Comparison of ENCODE assay signal across 1 cellular context in the genomic region with DNA sequence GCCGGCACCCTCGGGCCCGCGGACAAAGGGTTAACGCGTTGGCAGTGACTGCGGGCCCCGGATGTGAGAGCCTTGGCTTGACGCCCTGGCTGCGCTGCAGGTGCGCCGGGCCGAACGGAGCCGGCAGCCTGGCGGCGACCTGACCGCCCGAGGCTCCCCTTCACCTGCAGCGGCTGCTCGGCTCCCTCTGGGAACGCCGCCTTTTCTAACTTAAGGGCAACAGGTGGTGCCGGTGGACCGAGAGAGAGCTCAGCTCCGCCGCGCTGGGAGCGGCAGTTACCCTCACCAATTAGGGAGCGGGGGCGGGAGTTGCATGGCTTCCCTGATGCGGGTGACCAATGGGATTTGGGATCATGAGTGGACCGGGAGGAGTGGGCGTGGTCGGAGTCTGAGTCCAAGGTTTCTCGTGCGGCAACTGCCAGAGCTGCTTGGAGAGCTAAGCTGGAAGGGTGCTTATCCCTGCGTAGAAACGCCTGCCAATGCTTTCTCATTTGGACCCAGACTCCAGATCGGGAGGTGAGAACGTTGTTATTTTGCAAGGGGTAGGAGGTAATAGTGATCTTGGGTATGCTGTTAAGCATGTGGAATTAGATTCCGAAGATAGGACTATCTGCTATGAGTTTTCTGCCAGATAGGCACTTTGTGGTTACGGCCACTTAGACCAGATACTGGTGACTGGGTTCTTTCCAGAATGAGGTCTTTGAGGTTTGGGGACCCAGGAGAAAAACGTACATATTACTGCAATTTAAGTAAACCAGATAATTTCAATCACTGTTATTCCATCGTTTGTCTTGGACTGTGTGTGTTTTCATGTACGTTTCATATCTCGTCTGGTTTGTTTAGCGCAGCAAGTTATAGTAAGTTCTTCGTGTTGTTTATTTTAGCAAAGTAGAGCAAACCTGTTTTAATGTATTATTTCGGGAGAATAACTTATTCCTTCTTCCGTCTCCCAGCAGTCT.
TF ChIP-seq lines count a peak whose summit lies in the region.

A gene with protein sequence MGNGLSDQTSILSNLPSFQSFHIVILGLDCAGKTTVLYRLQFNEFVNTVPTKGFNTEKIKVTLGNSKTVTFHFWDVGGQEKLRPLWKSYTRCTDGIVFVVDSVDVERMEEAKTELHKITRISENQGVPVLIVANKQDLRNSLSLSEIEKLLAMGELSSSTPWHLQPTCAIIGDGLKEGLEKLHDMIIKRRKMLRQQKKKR (plus strand): TSS at position 421 of the 959 bp plus-strand sequence. CDS start 622 bp downstream, outside the sequence.

TF ChIP-seq in HepG2, 621 proteins besides CTCF, POLR2A, EP300 and RAD21 (continued from another document and continues in another):
- peak; percentile 53; the same call in 1 of the 2 replicates for TF ChIP-seq MXD3 (CRISPR knock-in tag; IDR thresholded peaks at IDR 0.05)
- TF ChIP-seq, protein P1, sequence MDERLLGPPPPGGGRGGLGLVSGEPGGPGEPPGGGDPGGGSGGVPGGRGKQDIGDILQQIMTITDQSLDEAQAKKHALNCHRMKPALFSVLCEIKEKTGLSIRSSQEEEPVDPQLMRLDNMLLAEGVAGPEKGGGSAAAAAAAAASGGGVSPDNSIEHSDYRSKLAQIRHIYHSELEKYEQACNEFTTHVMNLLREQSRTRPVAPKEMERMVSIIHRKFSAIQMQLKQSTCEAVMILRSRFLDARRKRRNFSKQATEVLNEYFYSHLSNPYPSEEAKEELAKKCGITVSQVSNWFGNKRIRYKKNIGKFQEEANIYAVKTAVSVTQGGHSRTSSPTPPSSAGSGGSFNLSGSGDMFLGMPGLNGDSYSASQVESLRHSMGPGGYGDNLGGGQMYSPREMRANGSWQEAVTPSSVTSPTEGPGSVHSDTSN (CRISPR knock-in tag; IDR thresholded peaks at IDR 0.05) = peak; percentile 96
- no peak for TF ChIP-seq ZFP36 (IDR thresholded peaks at IDR 0.05; ENCODE audit: borderline replicate concordance, low read depth, low read length, partially characterized antibody)
- TF ChIP-seq ARNT (IDR thresholded peaks at IDR 0.05) = no peak
- TF ChIP-seq ZNF274 (CRISPR knock-in tag; IDR thresholded peaks at IDR 0.05) = peak; percentile 65
- no peak for TF ChIP-seq HNRNPH1 (optimal IDR thresholded peaks at IDR 0.05; ENCODE audit: low read depth, low read length)
- TF ChIP-seq, protein P2, sequence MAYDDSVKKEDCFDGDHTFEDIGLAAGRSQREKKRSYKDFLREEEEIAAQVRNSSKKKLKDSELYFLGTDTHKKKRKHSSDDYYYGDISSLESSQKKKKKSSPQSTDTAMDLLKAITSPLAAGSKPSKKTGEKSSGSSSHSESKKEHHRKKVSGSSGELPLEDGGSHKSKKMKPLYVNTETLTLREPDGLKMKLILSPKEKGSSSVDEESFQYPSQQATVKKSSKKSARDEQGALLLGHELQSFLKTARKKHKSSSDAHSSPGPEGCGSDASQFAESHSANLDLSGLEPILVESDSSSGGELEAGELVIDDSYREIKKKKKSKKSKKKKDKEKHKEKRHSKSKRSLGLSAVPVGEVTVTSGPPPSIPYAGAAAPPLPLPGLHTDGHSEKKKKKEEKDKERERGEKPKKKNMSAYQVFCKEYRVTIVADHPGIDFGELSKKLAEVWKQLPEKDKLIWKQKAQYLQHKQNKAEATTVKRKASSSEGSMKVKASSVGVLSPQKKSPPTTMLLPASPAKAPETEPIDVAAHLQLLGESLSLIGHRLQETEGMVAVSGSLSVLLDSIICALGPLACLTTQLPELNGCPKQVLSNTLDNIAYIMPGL (CRISPR knock-in tag; IDR thresholded peaks at IDR 0.05; ENCODE audit: borderline replicate concordance in 1 of 2, low read depth in 1 of 2) = peak; percentile 89 to 92
- TF ChIP-seq, protein P3, sequence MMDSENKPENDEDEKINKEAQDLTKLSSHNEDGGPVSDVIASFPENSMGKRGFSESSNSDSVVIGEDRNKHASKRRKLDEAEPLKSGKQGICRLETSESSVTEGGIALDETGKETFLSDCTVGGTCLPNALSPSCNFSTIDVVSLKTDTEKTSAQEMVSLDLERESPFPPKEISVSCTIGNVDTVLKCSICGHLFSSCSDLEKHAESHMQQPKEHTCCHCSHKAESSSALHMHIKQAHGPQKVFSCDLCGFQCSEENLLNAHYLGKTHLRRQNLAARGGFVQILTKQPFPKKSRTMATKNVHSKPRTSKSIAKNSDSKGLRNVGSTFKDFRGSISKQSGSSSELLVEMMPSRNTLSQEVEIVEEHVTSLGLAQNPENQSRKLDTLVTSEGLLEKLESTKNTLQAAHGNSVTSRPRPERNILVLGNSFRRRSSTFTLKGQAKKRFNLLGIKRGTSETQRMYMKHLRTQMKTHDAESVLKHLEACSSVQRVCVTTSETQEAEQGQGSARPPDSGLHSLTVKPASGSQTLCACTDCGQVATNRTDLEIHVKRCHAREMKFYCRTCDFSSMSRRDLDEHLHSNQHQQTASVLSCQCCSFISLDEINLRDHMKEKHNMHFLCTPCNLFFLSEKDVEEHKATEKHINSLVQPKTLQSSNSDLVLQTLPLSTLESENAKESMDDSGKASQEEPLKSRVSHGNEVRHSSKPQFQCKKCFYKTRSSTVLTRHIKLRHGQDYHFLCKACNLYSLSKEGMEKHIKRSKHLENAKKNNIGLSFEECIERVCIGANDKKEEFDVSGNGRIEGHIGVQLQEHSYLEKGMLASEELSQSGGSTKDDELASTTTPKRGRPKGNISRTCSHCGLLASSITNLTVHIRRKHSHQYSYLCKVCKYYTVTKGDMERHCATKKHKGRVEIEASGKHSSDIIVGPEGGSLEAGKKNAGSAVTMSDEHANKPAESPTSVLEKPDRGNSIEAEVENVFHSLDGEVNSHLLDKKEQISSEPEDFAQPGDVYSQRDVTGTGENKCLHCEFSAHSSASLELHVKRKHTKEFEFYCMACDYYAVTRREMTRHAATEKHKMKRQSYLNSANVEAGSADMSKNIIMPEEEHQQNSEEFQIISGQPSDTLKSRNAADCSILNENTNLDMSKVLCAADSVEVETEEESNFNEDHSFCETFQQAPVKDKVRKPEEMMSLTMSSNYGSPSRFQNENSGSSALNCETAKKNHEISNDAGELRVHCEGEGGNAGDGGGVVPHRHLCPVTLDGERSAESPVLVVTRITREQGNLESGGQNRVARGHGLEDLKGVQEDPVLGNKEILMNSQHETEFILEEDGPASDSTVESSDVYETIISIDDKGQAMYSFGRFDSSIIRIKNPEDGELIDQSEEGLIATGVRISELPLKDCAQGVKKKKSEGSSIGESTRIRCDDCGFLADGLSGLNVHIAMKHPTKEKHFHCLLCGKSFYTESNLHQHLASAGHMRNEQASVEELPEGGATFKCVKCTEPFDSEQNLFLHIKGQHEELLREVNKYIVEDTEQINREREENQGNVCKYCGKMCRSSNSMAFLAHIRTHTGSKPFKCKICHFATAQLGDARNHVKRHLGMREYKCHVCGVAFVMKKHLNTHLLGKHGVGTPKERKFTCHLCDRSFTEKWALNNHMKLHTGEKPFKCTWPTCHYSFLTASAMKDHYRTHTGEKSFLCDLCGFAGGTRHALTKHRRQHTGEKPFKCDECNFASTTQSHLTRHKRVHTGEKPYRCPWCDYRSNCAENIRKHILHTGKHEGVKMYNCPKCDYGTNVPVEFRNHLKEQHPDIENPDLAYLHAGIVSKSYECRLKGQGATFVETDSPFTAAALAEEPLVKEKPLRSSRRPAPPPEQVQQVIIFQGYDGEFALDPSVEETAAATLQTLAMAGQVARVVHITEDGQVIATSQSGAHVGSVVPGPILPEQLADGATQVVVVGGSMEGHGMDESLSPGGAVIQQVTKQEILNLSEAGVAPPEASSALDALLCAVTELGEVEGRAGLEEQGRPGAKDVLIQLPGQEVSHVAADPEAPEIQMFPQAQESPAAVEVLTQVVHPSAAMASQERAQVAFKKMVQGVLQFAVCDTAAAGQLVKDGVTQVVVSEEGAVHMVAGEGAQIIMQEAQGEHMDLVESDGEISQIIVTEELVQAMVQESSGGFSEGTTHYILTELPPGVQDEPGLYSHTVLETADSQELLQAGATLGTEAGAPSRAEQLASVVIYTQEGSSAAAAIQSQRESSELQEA (CRISPR knock-in tag; IDR thresholded peaks at IDR 0.05; ENCODE audit: not compliant biosample characterization) = no peak
- TF ChIP-seq ZNF180 (CRISPR knock-in tag; IDR thresholded peaks at IDR 0.05; ENCODE audit: borderline replicate concordance, low read depth) = no peak
- no peak for TF ChIP-seq TRIM24 (CRISPR knock-in tag; IDR thresholded peaks at IDR 0.05)
- no peak for TF ChIP-seq FOXM1 (CRISPR knock-in tag; IDR thresholded peaks at IDR 0.05)
- TF ChIP-seq, protein P4, sequence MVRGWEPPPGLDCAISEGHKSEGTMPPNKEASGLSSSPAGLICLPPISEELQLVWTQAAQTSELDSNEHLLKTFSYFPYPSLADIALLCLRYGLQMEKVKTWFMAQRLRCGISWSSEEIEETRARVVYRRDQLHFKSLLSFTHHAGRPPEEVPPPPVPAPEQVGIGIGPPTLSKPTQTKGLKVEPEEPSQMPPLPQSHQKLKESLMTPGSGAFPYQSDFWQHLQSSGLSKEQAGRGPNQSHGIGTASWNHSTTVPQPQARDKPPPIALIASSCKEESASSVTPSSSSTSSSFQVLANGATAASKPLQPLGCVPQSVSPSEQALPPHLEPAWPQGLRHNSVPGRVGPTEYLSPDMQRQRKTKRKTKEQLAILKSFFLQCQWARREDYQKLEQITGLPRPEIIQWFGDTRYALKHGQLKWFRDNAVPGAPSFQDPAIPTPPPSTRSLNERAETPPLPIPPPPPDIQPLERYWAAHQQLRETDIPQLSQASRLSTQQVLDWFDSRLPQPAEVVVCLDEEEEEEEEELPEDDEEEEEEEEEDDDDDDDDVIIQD (CRISPR knock-in tag; IDR thresholded peaks at IDR 0.05; ENCODE audit: low read depth) = peak; percentile 87; the same call in 1 of the 2 replicates
- peak; percentile 43; the same call in 1 of the 2 replicates for TF ChIP-seq ZNF383 (CRISPR knock-in tag; IDR thresholded peaks at IDR 0.05; ENCODE audit: borderline replicate concordance)
- peak; percentile 38; the same call in 1 of the 2 replicates for TF ChIP-seq ZBTB25 (CRISPR knock-in tag; IDR thresholded peaks at IDR 0.05)
- no peak for TF ChIP-seq MAZ (IDR thresholded peaks at IDR 0.05; ENCODE audit: borderline replicate concordance, low read depth, low read length)
- TF ChIP-seq MAZ (CRISPR knock-in tag; IDR thresholded peaks at IDR 0.05; ENCODE audit: low read depth) = 0 out of 2 replicates have a peak, but pooled peaks have one; percentile 9
- TF ChIP-seq BRD4 (CRISPR knock-in tag; IDR thresholded peaks at IDR 0.05) = no peak
- peak; percentile 43; the same call in 1 of the 2 replicates for TF ChIP-seq TBX2 (CRISPR knock-in tag; IDR thresholded peaks at IDR 0.05; ENCODE audit: borderline replicate concordance)
- no peak for TF ChIP-seq ZNF577 (CRISPR knock-in tag; IDR thresholded peaks at IDR 0.05; ENCODE audit: borderline replicate concordance, low read depth)
- TF ChIP-seq ZNF563 (CRISPR knock-in tag; IDR thresholded peaks at IDR 0.05) = peak; percentile 99
- no peak for TF ChIP-seq ZIK1 (CRISPR knock-in tag; IDR thresholded peaks at IDR 0.05; ENCODE audit: borderline replicate concordance, low read depth)
- no peak for TF ChIP-seq CEBPZ (IDR thresholded peaks at IDR 0.05; ENCODE audit: low read length)
- no peak for TF ChIP-seq ZNF446 (CRISPR knock-in tag; IDR thresholded peaks at IDR 0.05)
- TF ChIP-seq TARDBP (CRISPR knock-in tag; IDR thresholded peaks at IDR 0.05) = 0 out of 2 replicates have a peak, but pooled peaks have one; percentile 35
- TF ChIP-seq ZNF850 (CRISPR knock-in tag; conservative IDR thresholded peaks at IDR 0.05) = no peak
- peak; percentile 84; the same call in 1 of the 2 replicates for TF ChIP-seq ZBTB42 (CRISPR knock-in tag; IDR thresholded peaks at IDR 0.05)
- no peak for TF ChIP-seq NFE2 (CRISPR knock-in tag; IDR thresholded peaks at IDR 0.05)
- no peak for TF ChIP-seq CENPT (CRISPR knock-in tag; IDR thresholded peaks at IDR 0.05; ENCODE audit: low read depth)
- no peak for TF ChIP-seq SCMH1 (CRISPR knock-in tag; IDR thresholded peaks at IDR 0.05; ENCODE audit: borderline replicate concordance)
- TF ChIP-seq RBAK (CRISPR knock-in tag; IDR thresholded peaks at IDR 0.05) = no peak
- TF ChIP-seq HOXA7 (CRISPR knock-in tag; IDR thresholded peaks at IDR 0.05) = no peak
- no peak for TF ChIP-seq SP1 (IDR thresholded peaks at IDR 0.05)
- TF ChIP-seq SP1 (CRISPR knock-in tag; IDR thresholded peaks at IDR 0.05) = peak; percentile 70
- no peak for TF ChIP-seq ZBTB2 (CRISPR knock-in tag; IDR thresholded peaks at IDR 0.05; ENCODE audit: low read depth)
